12 cellular contexts compared by ENCODE assay signal in genomic region chr4:17173300-17173699, GRCh38.
DNase-seq lines count a peak whose midpoint lies in the region; ATAC-seq and TF ChIP-seq lines count a peak whose summit lies in the region.
"Had no signal": no experiment of that assay in that cellular context is flagged by ENCODE, and none has a peak within 500 bp of the region (broad histone marks: within the 10 kb centered on the region; RNA-seq: fewer than 3 reads in every experiment).

No MANE protein-coding gene starts in this region.

- DNase-seq in Right ventricle myocardium superior (no peak), cardiac septum (ENCODE audit: low spot score) (no peak), RPMI8226 (peak; percentile 4), heart left ventricle (peak in 2 of 5 donors; percentile 25 to 40), testis (peak; percentile 37), HPDE6-E6E7 (ENCODE audit: extremely low spot score) (no peak)
- no peak for DNase-seq in activated naive CD8-positive, alpha-beta T cell treated with anti-CD3 and anti-CD28 coated beads for 36 hours
- DNase-seq: activated naive CD4-positive, alpha-beta T cell treated with anti-CD3 and anti-CD28 coated beads, Interleukin-2, amount 10 ng/mL, durations not matched to agents 7 days and 5 days; midbrain; NCI-H1092 treated with DMSO at 0.1 percent for 48 hours had no signal

- peaks cover 0 to 17% (median 5%) of the 10 kb centered on the region in 12 donors for H3K4me1 ChIP-seq in heart left ventricle
- H3K4me1 ChIP-seq in testis, result no peaks in the 10 kb centered on the region

- H3K36me3 Mint-ChIP-seq in activated naive CD8-positive, alpha-beta T cell treated with anti-CD3 and anti-CD28 coated beads for 36 hours, result no peaks in the 10 kb centered on the region
- H3K36me3 Mint-ChIP-seq: activated naive CD4-positive, alpha-beta T cell treated with anti-CD3 and anti-CD28 coated beads, Interleukin-2, amount 10 ng/mL, durations not matched to agents 7 days and 5 days had no signal

- ATAC-seq in Right ventricle myocardium superior (ENCODE audit: poor library complexity) (peak; percentile 60), heart left ventricle (peak; percentile 55 to 67 (median 62)), HG03159 (IDR thresholded peaks at IDR 0.05; ENCODE audit: unreplicated experiment) (no peak)

- no peaks in the 10 kb centered on the region for H3K4me1 Mint-ChIP-seq in activated naive CD8-positive, alpha-beta T cell treated with anti-CD3 and anti-CD28 coated beads for 36 hours
- H3K4me1 Mint-ChIP-seq: activated naive CD4-positive, alpha-beta T cell treated with anti-CD3 and anti-CD28 coated beads, Interleukin-2, amount 10 ng/mL, durations not matched to agents 7 days and 5 days had no signal

- 45 to 68% (median 54%) methylated on average over 5 of the region's 5 CpGs for WGBS in heart left ventricle, 4 donors
- WGBS in testis, 2 donors, result 46 to 51% methylated on average over 5 of the region's 5 CpGs

- no peaks in the 10 kb centered on the region for H3K9me3 Mint-ChIP-seq in activated naive CD8-positive, alpha-beta T cell treated with anti-CD3 and anti-CD28 coated beads for 36 hours
- H3K9me3 Mint-ChIP-seq: activated naive CD4-positive, alpha-beta T cell treated with anti-CD3 and anti-CD28 coated beads, Interleukin-2, amount 10 ng/mL, durations not matched to agents 7 days and 5 days had no signal

- no peak overlapping the region for H3K27ac Mint-ChIP-seq in activated naive CD8-positive, alpha-beta T cell treated with anti-CD3 and anti-CD28 coated beads for 36 hours
- H3K27ac Mint-ChIP-seq: activated naive CD4-positive, alpha-beta T cell treated with anti-CD3 and anti-CD28 coated beads, Interleukin-2, amount 10 ng/mL, durations not matched to agents 7 days and 5 days had no signal

- no peak overlapping the region for H3K4me3 Mint-ChIP-seq in activated naive CD8-positive, alpha-beta T cell treated with anti-CD3 and anti-CD28 coated beads for 36 hours
- H3K4me3 Mint-ChIP-seq: activated naive CD4-positive, alpha-beta T cell treated with anti-CD3 and anti-CD28 coated beads, Interleukin-2, amount 10 ng/mL, durations not matched to agents 7 days and 5 days had no signal

- H3K36me3 ChIP-seq in heart left ventricle, result no peaks in the 10 kb centered on the region
- no peaks in the 10 kb centered on the region for H3K36me3 ChIP-seq in testis (ENCODE audit: low read depth, missing control alignments)

- intact Hi-C loops in Right ventricle myocardium superior (cut with DNase I), result loop anchor here (10.0 kb wide), 1 partner anchor 152 kb away; no protein-coding TSS in a partner anchor
- intact Hi-C loops in cardiac septum (cut with DNase I), result loop anchor here (5.0 kb wide), 1 partner anchor 149 kb away; no protein-coding TSS in a partner anchor
- intact Hi-C loops in heart left ventricle (cut with DNase I), result loop anchor here in 6 of 10 donors (5.0 to 10.0 kb wide), 3 partner anchors 142 to 152 kb away; no protein-coding TSS in a partner anchor
- intact Hi-C loops in testis (cut with DNase I; ENCODE audit: low total_unique reads), result no loop called here

- no peak for TF ChIP-seq POLR2A in heart left ventricle (IDR thresholded peaks at IDR 0.05)
- TF ChIP-seq POLR2A in testis (IDR thresholded peaks at IDR 0.05), result no peak

- peaks cover 10% of the 10 kb centered on the region for H3K27me3 Mint-ChIP-seq in activated naive CD8-positive, alpha-beta T cell treated with anti-CD3 and anti-CD28 coated beads for 36 hours

- no peaks in the 10 kb centered on the region for H3K27me3 ChIP-seq in heart left ventricle
- H3K27me3 ChIP-seq in testis, result no peaks in the 10 kb centered on the region

- H3K27ac ChIP-seq in heart left ventricle (no peak overlapping the region), testis (no peak overlapping the region)
- H3K27ac ChIP-seq: coronary artery had no signal

- H3K4me3 ChIP-seq in heart left ventricle (no peak overlapping the region), testis (no peak overlapping the region)
- H3K4me3 ChIP-seq: coronary artery had no signal

- no peaks in the 10 kb centered on the region for H3K9me3 ChIP-seq in heart left ventricle
- H3K9me3 ChIP-seq in testis, result no peaks in the 10 kb centered on the region

- TF ChIP-seq CTCF in heart left ventricle (IDR thresholded peaks at IDR 0.05) (peak in 10 of 12 donors; percentile 19 to 62 (median 36)), testis (IDR thresholded peaks at IDR 0.05) (peak; percentile 11 to 18 (median 16))

Comparison
In these comparisons a context has a peak if more than half of its experiments do, and no peak if none do; other contexts are left out.
1. DNase-seq: peak in RPMI8226 (single experiment) and testis (single experiment); none in Right ventricle myocardium superior (single experiment), cardiac septum (single experiment), activated naive CD8-positive, alpha-beta T cell treated with anti-CD3 and anti-CD28 coated beads for 36 hours (single experiment) and HPDE6-E6E7 (single experiment).